Comparison of ENCODE assay signal across 32 cellular contexts in the genomic region with DNA sequence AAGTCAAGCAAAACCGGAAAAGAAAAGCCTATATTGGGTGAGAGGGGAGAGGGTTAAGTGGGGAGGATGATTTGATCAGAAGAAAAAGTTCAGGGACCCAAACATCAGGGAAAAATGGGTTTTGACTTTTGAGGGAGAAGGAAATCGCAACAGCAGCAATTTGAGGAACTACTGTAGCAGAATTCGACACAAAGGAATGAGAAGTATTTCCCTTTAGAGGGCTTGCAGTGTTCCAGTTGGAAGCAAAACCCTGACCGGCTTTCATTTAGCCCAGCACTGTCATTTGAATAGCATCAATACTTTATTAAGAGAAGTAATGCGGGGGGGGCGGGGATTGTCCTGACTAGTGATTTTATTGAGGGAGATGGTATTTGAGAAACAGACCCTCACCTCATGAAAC. TPM values are rescaled to one million over a fixed set of nuclear protein-coding genes. Genes with fewer than 3 reads are reported as not detected.
DNase-seq lines count a peak whose midpoint lies in the region; ATAC-seq, FAIRE-seq and TF ChIP-seq lines count a peak whose summit lies in the region.
"Had no signal": no experiment of that assay in that cellular context is flagged by ENCODE, and none has a peak within 500 bp of the region (broad histone marks: within the 10 kb centered on the region; RNA-seq: fewer than 3 reads in every experiment).

No MANE protein-coding gene starts in this region.

- H3K4me1 ChIP-seq in K562 (replicated peaks in 1 of 2; ENCODE audit: control insufficient read depth in 2 of 2, insufficient read depth in 2 of 2, low read length in 2 of 2) (no peaks in the 10 kb centered on the region), trophoblast cell (ENCODE audit: control insufficient read depth in 1 of 2, insufficient read depth in 2 of 2, low read length in 2 of 2) (peaks cover 2 to 5% of the 10 kb centered on the region in 2 experiments), tibial artery (peaks cover 0 to 8% (median 0%) of the 10 kb centered on the region in 4 donors)
- H3K4me1 ChIP-seq: breast epithelium, colonic mucosa, gastroesophageal sphincter, left lung, tibial nerve had no signal

- H3K79me1 ChIP-seq in trophoblast cell (ENCODE audit: low read length), result no peaks in the 10 kb centered on the region

- intact Hi-C loops in K562 (cut with micrococcal nuclease), result no loop called here
- intact Hi-C loops in Calu3 (cut with micrococcal nuclease; ENCODE audit: unreplicated experiment), result loop anchor here (10.0 kb wide), 1 partner anchor 492 kb away; no protein-coding TSS in a partner anchor
- intact Hi-C loops in tibial artery (cut with DNase I; ENCODE audit: low total_unique reads), result no loop called here

- H3K9ac ChIP-seq in K562 (ENCODE audit: insufficient read depth in 1 of 2, low read depth in 2 of 2, low read length in 2 of 2), result no peak overlapping the region
- H3K9ac ChIP-seq in trophoblast cell (ENCODE audit: low read length), result no peak overlapping the region

- no peak overlapping the region for H4K91ac ChIP-seq in trophoblast cell (ENCODE audit: low read depth, low read length)

- no peak for TF ChIP-seq EP300 in K562 (IDR thresholded peaks at IDR 0.05; ENCODE audit: low read length)

- no peak overlapping the region for H4K12ac ChIP-seq in trophoblast cell (ENCODE audit: low read depth, low read length)

- H3K4me2 ChIP-seq in K562 (ENCODE audit: insufficient read depth, low read length) (no peak overlapping the region), trophoblast cell (ENCODE audit: low read length) (peak overlapping the region; percentile 16)

- no peak for TF ChIP-seq RAD21 in K562 (CRISPR knock-in tag; conservative IDR thresholded peaks at IDR 0.05 in 1 of 2, IDR thresholded peaks at IDR 0.05 in 1 of 2)

- no peak overlapping the region for H3K4me3 ChIP-seq in K562
- H3K4me3 ChIP-seq in fibroblast of pulmonary artery (replicated peaks; ENCODE audit: low read depth, low read length), result no peak overlapping the region
- H3K4me3 ChIP-seq in trophoblast cell (ENCODE audit: low read depth, low read length), result no peak overlapping the region
- no peak overlapping the region for H3K4me3 ChIP-seq in tibial artery
- H3K4me3 ChIP-seq: breast epithelium, colonic mucosa, gastroesophageal sphincter, left lung, stomach, tibial nerve had no signal

- ATAC-seq in K562, result no peak
- ATAC-seq: activated T-cell treated with anti-CD3 and anti-CD28 coated beads, Interleukin-2, amount 50 U/mL, for 4 hours; effector memory CD8-positive, alpha-beta T cell; esophagus mucosa; gastroesophageal sphincter; left lung; naive thymus-derived CD4-positive, alpha-beta T cell had no signal

- POLR2A ChIA-PET in K562 (lab: Yijun Ruan, JAX), result no interaction called here

- H2BK120ac ChIP-seq in trophoblast cell (ENCODE audit: insufficient read depth, low read length, poor library complexity), result no peak overlapping the region

- no peak overlapping the region for H3K4me3 Mint-ChIP-seq in activated naive CD8-positive, alpha-beta T cell
- H3K4me3 Mint-ChIP-seq in activated naive CD8-positive, alpha-beta T cell treated with anti-CD3 and anti-CD28 coated beads for 36 hours, result no peak overlapping the region
- no peak overlapping the region for H3K4me3 Mint-ChIP-seq in Calu3 (ENCODE audit: low read depth, unreplicated experiment)
- H3K4me3 Mint-ChIP-seq: activated CD4-positive, alpha-beta T cell treated with anti-CD3 and anti-CD28 coated beads, Interleukin-2, amount 10 ng/mL, durations not matched to agents 7 days and 5 days; activated T-cell treated with anti-CD3 and anti-CD28 coated beads, Interleukin-2, amount 50 U/mL, for 4 hours; CD4-positive, alpha-beta memory T cell; effector memory CD8-positive, alpha-beta T cell; immature natural killer cell; naive thymus-derived CD4-positive, alpha-beta T cell had no signal

- H3K9me1 ChIP-seq in K562 (ENCODE audit: control insufficient read depth, insufficient read depth, low read length), result no peaks in the 10 kb centered on the region

- no peak overlapping the region for H3K23ac ChIP-seq in trophoblast cell (ENCODE audit: low read length)

- WGBS in K562 (ENCODE audit: insufficient coverage, low coverage, missing lambda C conversion rate), result 70% methylated on average over 6 of the region's 6 CpGs
- no CpG with 5 or more reads among the region's 6 CpGs for WGBS in trophoblast cell (ENCODE audit: extremely low coverage, insufficient coverage, insufficient read length)

- CTCF ChIA-PET in K562 (lab: Yijun Ruan, JAX; ENCODE audit: low intra/inter-chr PET ratio), result no interaction called here
- CTCF ChIA-PET in Calu3 (lab: Charles Lee), result no interaction called here

- peak overlapping the region; percentile 12 for H3K27ac Mint-ChIP-seq in activated naive CD8-positive, alpha-beta T cell
- H3K27ac Mint-ChIP-seq in activated naive CD8-positive, alpha-beta T cell treated with anti-CD3 and anti-CD28 coated beads for 36 hours, result no peak overlapping the region
- no peak overlapping the region for H3K27ac Mint-ChIP-seq in Calu3 (ENCODE audit: unreplicated experiment)
- H3K27ac Mint-ChIP-seq: activated CD4-positive, alpha-beta T cell treated with anti-CD3 and anti-CD28 coated beads, Interleukin-2, amount 10 ng/mL, durations not matched to agents 7 days and 5 days; CD4-positive, alpha-beta memory T cell; effector memory CD8-positive, alpha-beta T cell; naive thymus-derived CD4-positive, alpha-beta T cell had no signal

- H3K14ac ChIP-seq in trophoblast cell (ENCODE audit: low read length), result no peak overlapping the region

- peaks cover 0 to 3% of the 10 kb centered on the region in 2 experiments; a peak in 1 of 5 replicates for H3K27me3 ChIP-seq in K562 (ENCODE audit: control insufficient read depth in 2 of 2, insufficient read depth in 2 of 2, low read length in 2 of 2)
- no peaks in the 10 kb centered on the region for H3K27me3 ChIP-seq in trophoblast cell (ENCODE audit: insufficient read depth, low read length)
- no peaks in the 10 kb centered on the region for H3K27me3 ChIP-seq in tibial artery
- H3K27me3 ChIP-seq: breast epithelium, colonic mucosa, left lung, stomach, tibial nerve had no signal

- TF ChIP-seq CTCF in K562 (IDR thresholded peaks at IDR 0.05 in 2 of 3, conservative IDR thresholded peaks at IDR 0.05 in 1 of 3; ENCODE audit: insufficient read depth in 2 of 3, low read depth in 1 of 3, low read length in 3 of 3), result no peak
- no peak for TF ChIP-seq CTCF in fibroblast of pulmonary artery (IDR thresholded peaks at IDR 0.05; ENCODE audit: low read length, missing control alignments)
- no peak for TF ChIP-seq CTCF in Calu3 (IDR thresholded peaks at IDR 0.05; ENCODE audit: unreplicated experiment)
- no peak for TF ChIP-seq CTCF in tibial artery (IDR thresholded peaks at IDR 0.05)

- H3K27ac ChIP-seq in K562 (ENCODE audit: extremely low read depth, low read depth, low read length) (no peak overlapping the region), trophoblast cell (ENCODE audit: low read depth, low read length) (no peak overlapping the region), tibial artery (no peak overlapping the region)
- H3K27ac ChIP-seq: breast epithelium, colonic mucosa, gastroesophageal sphincter, left lung, stomach, tibial nerve, VCaP had no signal

- in situ Hi-C loops in K562 (cut with MboI), result no loop called here

- peaks cover 2% of the 10 kb centered on the region for H3K4me1 Mint-ChIP-seq in activated naive CD8-positive, alpha-beta T cell (ENCODE audit: low read depth)
- peaks cover 3% of the 10 kb centered on the region for H3K4me1 Mint-ChIP-seq in activated naive CD8-positive, alpha-beta T cell treated with anti-CD3 and anti-CD28 coated beads for 36 hours
- peaks cover 15% of the 10 kb centered on the region for H3K4me1 Mint-ChIP-seq in Calu3 (ENCODE audit: low read depth, unreplicated experiment)
- H3K4me1 Mint-ChIP-seq: activated CD4-positive, alpha-beta T cell treated with anti-CD3 and anti-CD28 coated beads, Interleukin-2, amount 10 ng/mL, durations not matched to agents 7 days and 5 days; immature natural killer cell had no signal

- no peaks in the 10 kb centered on the region for H3K9me3 ChIP-seq in K562 (replicated peaks; ENCODE audit: control insufficient read depth, insufficient read depth, low read depth, low read length)
- H3K9me3 ChIP-seq in trophoblast cell (ENCODE audit: insufficient read depth, low read depth, low read length), result no peaks in the 10 kb centered on the region
- H3K9me3 ChIP-seq in tibial artery, result no peaks in the 10 kb centered on the region
- H3K9me3 ChIP-seq: breast epithelium, colonic mucosa, gastroesophageal sphincter, left lung, stomach, tibial nerve had no signal

- no peak overlapping the region for H2BK5ac ChIP-seq in trophoblast cell (ENCODE audit: low read depth, low read length, poor library complexity)

- no peaks in the 10 kb centered on the region for H3K79me2 ChIP-seq in K562 (ENCODE audit: control insufficient read depth, insufficient read depth, low read length)
- no peaks in the 10 kb centered on the region for H3K79me2 ChIP-seq in trophoblast cell (ENCODE audit: control insufficient read depth, insufficient read depth, low read length, poor library complexity)

- no peak overlapping the region for H4K8ac ChIP-seq in trophoblast cell (ENCODE audit: low read depth, low read length)

- H3K36me3 ChIP-seq in K562 (ENCODE audit: control insufficient read depth, insufficient read depth, low read length), result peaks cover 15% of the 10 kb centered on the region; the same call in 1 of the 3 replicates
- peaks cover 6 to 7% of the 10 kb centered on the region in 2 experiments for H3K36me3 ChIP-seq in trophoblast cell (ENCODE audit: control insufficient read depth in 1 of 2, insufficient read depth in 2 of 2, low read length in 2 of 2)
- peaks cover 15 to 25% (median 18%) of the 10 kb centered on the region in 3 donors for H3K36me3 ChIP-seq in tibial artery
- H3K36me3 ChIP-seq: colonic mucosa had no signal

- no peak for DNase-seq in activated naive CD8-positive, alpha-beta T cell treated with anti-CD3 and anti-CD28 coated beads for 36 hours
- DNase-seq in K562 (ENCODE audit: extremely low read depth in 1 of 4, low spot score in 3 of 4) (no peak), fibroblast of pulmonary artery (ENCODE audit: low read depth) (peak; percentile 40), trophoblast cell (peak in 1 of 2 donors; percentile 18), DMS 273 (lab: John Stamatoyannopoulos, UW; ENCODE audit: unreplicated experiment) (no peak), Calu3 (no peak), tibial artery (no peak)
- DNase-seq: 8988T; activated CD4-positive, alpha-beta T cell treated with anti-CD3 and anti-CD28 coated beads, Interleukin-2, amount 10 ng/mL, durations not matched to agents 7 days and 5 days; activated T-cell treated with anti-CD3 and anti-CD28 coated beads, Interleukin-2, amount 50 U/mL, for 4 hours; CD4-positive, alpha-beta memory T cell; colonic mucosa; effector memory CD8-positive, alpha-beta T cell; hippocampal formation; immature natural killer cell; KBM-7; left lung; MM.1S; naive thymus-derived CD4-positive, alpha-beta T cell; NCI-H1694 treated with DMSO at 0.1 percent for 48 hours; NCI-H526; Right ventricle myocardium superior; small intestine; stomach; T-helper 9 cell had no signal

- H2BK12ac ChIP-seq in trophoblast cell (ENCODE audit: low read length), result no peak overlapping the region

- no peak for FAIRE-seq in K562 (lab: Jason Lieb, UNC)
- FAIRE-seq: H54, small intestine had no signal

- no peak for TF ChIP-seq POLR2A in K562 (conservative IDR thresholded peaks at IDR 0.05)

- H3K27me3 Mint-ChIP-seq in activated naive CD8-positive, alpha-beta T cell, result no peaks in the 10 kb centered on the region
- H3K27me3 Mint-ChIP-seq in activated naive CD8-positive, alpha-beta T cell treated with anti-CD3 and anti-CD28 coated beads for 36 hours, result peaks cover 4% of the 10 kb centered on the region
- H3K27me3 Mint-ChIP-seq in Calu3 (ENCODE audit: unreplicated experiment), result no peaks in the 10 kb centered on the region
- H3K27me3 Mint-ChIP-seq: activated CD4-positive, alpha-beta T cell treated with anti-CD3 and anti-CD28 coated beads, Interleukin-2, amount 10 ng/mL, durations not matched to agents 7 days and 5 days had no signal

- H2AK5ac ChIP-seq in trophoblast cell (ENCODE audit: low read length), result no peak overlapping the region

- H3K9me3 Mint-ChIP-seq in activated naive CD8-positive, alpha-beta T cell (ENCODE audit: low read depth), result no peaks in the 10 kb centered on the region
- H3K9me3 Mint-ChIP-seq in activated naive CD8-positive, alpha-beta T cell treated with anti-CD3 and anti-CD28 coated beads for 36 hours, result no peaks in the 10 kb centered on the region
- no peaks in the 10 kb centered on the region for H3K9me3 Mint-ChIP-seq in Calu3 (ENCODE audit: low read depth, unreplicated experiment)
- H3K9me3 Mint-ChIP-seq: activated CD4-positive, alpha-beta T cell treated with anti-CD3 and anti-CD28 coated beads, Interleukin-2, amount 10 ng/mL, durations not matched to agents 7 days and 5 days; activated T-cell treated with anti-CD3 and anti-CD28 coated beads, Interleukin-2, amount 50 U/mL, for 4 hours; CD4-positive, alpha-beta memory T cell; effector memory CD8-positive, alpha-beta T cell; immature natural killer cell had no signal

- no peak overlapping the region for H3K18ac ChIP-seq in trophoblast cell (ENCODE audit: low read length)

- BruUV-seq in K562 (replicated peaks; lab: Mats Ljungman, UMichigan), result no TSS peak
- no TSS peak for BruUV-seq in Calu3 (replicated peaks; lab: Mats Ljungman, UMichigan)

- no peak overlapping the region for H3K4ac ChIP-seq in trophoblast cell (ENCODE audit: low read depth, low read length)

- peaks cover 12% of the 10 kb centered on the region for H3K36me3 Mint-ChIP-seq in activated naive CD8-positive, alpha-beta T cell
- no peaks in the 10 kb centered on the region for H3K36me3 Mint-ChIP-seq in activated naive CD8-positive, alpha-beta T cell treated with anti-CD3 and anti-CD28 coated beads for 36 hours
- peaks cover 4% of the 10 kb centered on the region for H3K36me3 Mint-ChIP-seq in Calu3 (ENCODE audit: insufficient read depth, unreplicated experiment)

- H4K20me1 ChIP-seq in K562 (replicated peaks; ENCODE audit: control insufficient read depth, insufficient read depth, low read length), result no peaks in the 10 kb centered on the region

- H2AFZ ChIP-seq in K562 (ENCODE audit: low read depth, low read length) (no peak overlapping the region), trophoblast cell (ENCODE audit: insufficient read depth, low read length, poor library complexity) (no peak overlapping the region)

RNA-seq across cellular contexts. Expression of gene GATA3, which starts 37.2 kb away (rescaled TPM):
- total RNA-seq in activated naive CD8-positive, alpha-beta T cell treated with anti-CD3 and anti-CD28 coated beads for 36 hours, result 1 to 10 TPM; 8.4 to 8.8 TPM
- not detected in 2 replicates for total RNA-seq in K562 (2011; cell fraction: chromatin; rRNA removed; ENCODE audit: low replicate concordance)
- not detected in 2 replicates for total RNA-seq in K562 (2011; cell fraction: nucleolus; rRNA removed)
- total RNA-seq in K562 (2011; cell fraction: nucleoplasm; rRNA removed), result not detected in 2 replicates
- total RNA-seq in K562 (2014; rRNA removed) (not detected in 2 replicates), K562 (2014; rRNA removed; fragmentation: Illumina TruSeq; extraction: Trizol) (not detected in 2 replicates), K562 (2015; rRNA removed; fragmentation: Illumina TruSeq; extraction: Trizol) (not detected in 2 replicates), K562 (2021) (0.24 and 0.25 TPM in 2 replicates), Calu3 (2022) (5.0 and 8.2 TPM in 2 replicates)
- polyA plus RNA-seq in K562 (2011; rRNA removed) (not detected in 2 replicates), K562 (2014; fragmentation: Illumina TruSeq; extraction: Trizol) (0.09 TPM in 1 of 2 replicates, not detected in the other), K562 (2014; fragmentation: Nextera tagmentation; extraction: Ambion mirVana) (under 1 TPM in 1 of 2 experiments, not detected in 1; 0.01 TPM), K562 (2014; rRNA removed) (not detected in 2 replicates)
- not detected in 2 replicates for polyA plus RNA-seq in K562 (2011; cell fraction: cytosol; rRNA removed)
- polyA plus RNA-seq in K562 (2011; cell fraction: nucleus; rRNA removed), result 0.14 TPM in 1 of 2 replicates, not detected in the other
- polyA plus RNA-seq in K562 (2012), result 0.05 and 0.10 TPM in 2 replicates
- not detected in 2 replicates for polyA minus RNA-seq in K562 (2011; rRNA and poly(A)+ RNA removed)
- polyA minus RNA-seq in K562 (2011; cell fraction: cytosol; rRNA and poly(A)+ RNA removed), result not detected in 2 replicates
- polyA minus RNA-seq in K562 (2011; cell fraction: nucleus; rRNA and poly(A)+ RNA removed), result not detected in 2 replicates
- 366 and 392 TPM in 2 replicates for polyA plus RNA-seq in trophoblast cell (2013)
